In genomic region chr16:19861811-19862327, GRCh38 we compare ENCODE assay signal across 1 cellular context.
TF ChIP-seq lines count a peak whose summit lies in the region.

No MANE protein-coding gene starts in this region.

TF ChIP-seq in SK-N-SH, 30 proteins besides CTCF, POLR2A, EP300 and RAD21 (continued from another document):
- TF ChIP-seq USF1 (IDR thresholded peaks at IDR 0.05; ENCODE audit: borderline replicate concordance, low read depth) = no peak
TF ChIP-seq in SK-N-SH: peak in this region for 0.
